ENCODE assay signal across 8 cellular contexts in the genomic region with DNA sequence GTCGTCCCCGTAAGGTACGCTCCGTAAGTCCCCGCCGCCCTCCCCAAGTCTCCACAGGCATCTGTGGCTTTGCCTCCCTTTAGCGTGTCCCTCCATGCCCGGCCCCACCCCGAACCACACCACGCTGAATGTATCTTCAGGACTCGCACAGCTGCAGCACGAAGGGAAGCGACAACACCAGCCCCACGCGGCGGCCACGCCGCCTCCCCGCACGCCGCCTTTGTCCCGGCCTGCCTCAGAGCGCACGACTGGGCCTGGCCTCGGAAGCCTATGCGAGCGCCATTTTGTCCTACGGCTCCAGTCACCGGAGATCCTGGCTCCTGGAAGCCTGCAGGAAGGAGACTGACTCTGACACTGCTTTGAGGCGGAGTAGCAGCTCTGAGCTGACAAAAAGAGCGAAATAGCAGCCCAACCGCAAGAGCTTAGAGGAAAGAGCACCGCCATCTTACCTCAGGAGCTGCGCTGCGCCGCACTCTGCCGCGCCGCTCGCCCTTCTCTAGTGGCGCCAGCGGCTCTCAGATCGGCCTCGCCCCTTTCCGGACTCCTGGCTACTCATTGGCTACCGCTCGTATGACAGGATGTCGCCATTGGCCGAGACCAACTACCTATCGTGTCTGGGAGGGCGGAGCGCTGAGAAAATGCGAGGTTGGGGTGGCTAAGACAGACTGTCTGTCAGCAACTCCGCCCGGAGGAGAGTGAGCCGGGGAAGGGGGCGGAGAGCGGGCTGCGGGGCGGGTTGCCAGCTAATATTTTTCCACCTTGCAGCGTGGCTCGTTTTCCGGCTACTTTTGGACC. TPM values are rescaled to one million over a fixed set of nuclear protein-coding genes. Genes with fewer than 3 reads are reported as not detected.
DNase-seq lines count a peak whose midpoint lies in the region; ATAC-seq, FAIRE-seq and TF ChIP-seq lines count a peak whose summit lies in the region.

A gene with protein sequence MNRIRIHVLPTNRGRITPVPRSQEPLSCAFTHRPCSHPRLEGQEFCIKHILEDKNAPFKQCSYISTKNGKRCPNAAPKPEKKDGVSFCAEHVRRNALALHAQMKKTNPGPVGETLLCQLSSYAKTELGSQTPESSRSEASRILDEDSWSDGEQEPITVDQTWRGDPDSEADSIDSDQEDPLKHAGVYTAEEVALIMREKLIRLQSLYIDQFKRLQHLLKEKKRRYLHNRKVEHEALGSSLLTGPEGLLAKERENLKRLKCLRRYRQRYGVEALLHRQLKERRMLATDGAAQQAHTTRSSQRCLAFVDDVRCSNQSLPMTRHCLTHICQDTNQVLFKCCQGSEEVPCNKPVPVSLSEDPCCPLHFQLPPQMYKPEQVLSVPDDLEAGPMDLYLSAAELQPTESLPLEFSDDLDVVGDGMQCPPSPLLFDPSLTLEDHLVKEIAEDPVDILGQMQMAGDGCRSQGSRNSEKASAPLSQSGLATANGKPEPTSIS (minus strand): TSS at position 501 of the 795 bp plus-strand sequence. CDS start 606 bp downstream, outside the sequence.

- H3K4me1 Mint-ChIP-seq in type B pancreatic cell (ENCODE audit: unreplicated experiment): peaks cover 26% of the 10 kb centered on the region

- TF ChIP-seq POLR2A in GM12892 (IDR thresholded peaks at IDR 0.05; ENCODE audit: low read depth, low read length) (peak; percentile 99), adrenal gland (IDR thresholded peaks at IDR 0.05) (peak; percentile 98 to 100)

- H3K4me3 Mint-ChIP-seq in type B pancreatic cell: peak within 1 kb of the TSS; percentile 99

- ATAC-seq in HG02852 (IDR thresholded peaks at IDR 0.05; ENCODE audit: unreplicated experiment): peak; percentile 98

- no peaks in the 10 kb centered on the region for H3K9me3 ChIP-seq in adrenal gland (replicated peaks in 1 of 3)

- no peaks in the 10 kb centered on the region for H3K27me3 ChIP-seq in adrenal gland

- WGBS in adrenal gland, 4 donors: 0 to 3% (median 0%) methylated on average over 22 to 63 of the region's 63 CpGs

- no peaks in the 10 kb centered on the region for H3K9me3 Mint-ChIP-seq in type B pancreatic cell

- H3K27ac ChIP-seq in adrenal gland: peak within 1 kb of the TSS; percentile 83 to 95 (median 92)

- peak within 1 kb of the TSS; percentile 62 to 100 (median 84) for H3K4me3 ChIP-seq in adrenal gland

- peaks cover 29% of the 10 kb centered on the region for H3K36me3 Mint-ChIP-seq in type B pancreatic cell

- H3K27ac Mint-ChIP-seq in type B pancreatic cell: peak within 1 kb of the TSS; percentile 94

- peak; percentile 96 for FAIRE-seq in GM12892 (lab: Jason Lieb, UNC)

- DNase-seq in GM12892 (ENCODE audit: insufficient read length): peak; percentile 93
- peak; percentile 99 for DNase-seq in NCI-H146 (lab: John Stamatoyannopoulos, UW)
- peak; percentile 92 to 98 (median 96) for DNase-seq in T-helper 1 cell
- peak; percentile 97 to 100 (median 99) for DNase-seq in adrenal gland
- peak; percentile 99 for DNase-seq in cardiac septum (ENCODE audit: low spot score)
- peak; percentile 99 for DNase-seq in pons (ENCODE audit: low spot score)
- DNase-seq in type B pancreatic cell (ENCODE audit: extremely low spot score, unreplicated experiment): peak; percentile 96

- peaks cover 34 to 42% of the 10 kb centered on the region in 2 donors for H3K4me1 ChIP-seq in adrenal gland (replicated peaks in 1 of 2)

- TF ChIP-seq CTCF in adrenal gland (IDR thresholded peaks at IDR 0.05): no peak
- TF ChIP-seq CTCF in type B pancreatic cell (conservative IDR thresholded peaks at IDR 0.05): no peak

- intact Hi-C loops in adrenal gland (cut with DNase I): no loop called here
- intact Hi-C loops in cardiac septum (cut with DNase I): loop anchor here (5.0 kb wide), 1 partner anchor 35 kb away; a partner anchor contains a TSS

- no peaks in the 10 kb centered on the region for H3K27me3 Mint-ChIP-seq in type B pancreatic cell

- H3K36me3 ChIP-seq in adrenal gland (replicated peaks in 1 of 2): peaks cover 0 to 17% of the 10 kb centered on the region in 2 donors

RNA-seq across cellular contexts. Expression of the gene that starts here (rescaled TPM):
- 30.5 TPM for polyA plus RNA-seq in GM12892 (2012; ENCODE audit: missing spikeins)
- total RNA-seq in adrenal gland: 10 to 100 TPM; 21.3 to 67.6 (median 29.5) TPM
- polyA plus RNA-seq in adrenal gland: 10 to 100 TPM; 23.9 to 24.3 (median 24.1) TPM
- 24.8 TPM for total RNA-seq in cardiac septum
- total RNA-seq in type B pancreatic cell (ENCODE audit: low replicate concordance): 42.0 and 47.0 TPM in 2 replicates

Comparison
In these comparisons a context has a peak if more than half of its experiments do, and no peak if none do; other contexts are left out.
1. Peak in every context shown above with its lines: DNase-seq, ATAC-seq, H3K4me3 ChIP-seq and H3K27ac ChIP-seq.